8 cellular contexts compared by ENCODE assay signal in the genomic region with DNA sequence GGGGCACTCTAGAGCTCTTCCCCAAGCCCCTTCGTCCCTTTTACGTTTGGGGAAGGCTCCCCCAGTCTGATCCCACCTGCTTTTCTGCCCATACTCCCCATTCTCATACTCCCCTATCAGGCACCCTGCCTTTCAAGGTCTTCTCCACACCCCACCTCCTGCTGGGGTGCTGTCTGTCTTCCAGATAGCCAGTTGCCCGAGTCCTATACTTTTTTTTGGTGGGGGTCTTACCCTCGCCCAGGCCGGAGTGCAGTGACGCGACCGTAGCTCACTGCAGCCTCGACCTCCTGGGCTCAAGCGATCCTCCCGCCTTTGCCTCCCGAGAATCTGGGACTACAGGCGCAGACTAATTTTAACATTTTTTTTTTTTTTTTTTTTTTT. TPM values are rescaled to one million over a fixed set of nuclear protein-coding genes. Genes with fewer than 3 reads are reported as not detected.
DNase-seq lines count a peak whose midpoint lies in the region; ATAC-seq, FAIRE-seq and TF ChIP-seq lines count a peak whose summit lies in the region.

No MANE protein-coding gene starts in this region.

- H3K36me3 ChIP-seq in left ventricle myocardium inferior, result peaks cover 22% of the 10 kb centered on the region
- H3K36me3 ChIP-seq in GM12878 (ENCODE audit: control insufficient read depth in 2 of 2, insufficient read depth in 2 of 2, low read length in 1 of 2), result peaks cover 0 to 8% of the 10 kb centered on the region in 2 experiments; a peak in 3 of 4 replicates
- H3K36me3 ChIP-seq in mesendoderm (ENCODE audit: control insufficient read depth, insufficient read depth, low read length), result no peaks in the 10 kb centered on the region

- WGBS in GM12878 (ENCODE audit: insufficient coverage, insufficient replicate concordance, low lambda C conversion rate, missing lambda C conversion rate), result 65% methylated on average over 12 of the region's 13 CpGs
- WGBS in mesendoderm (ENCODE audit: extremely low coverage, insufficient coverage, low lambda C conversion rate), result no CpG with 5 or more reads among the region's 13 CpGs

- H4K20me1 ChIP-seq in GM12878 (ENCODE audit: control insufficient read depth, insufficient read depth), result no peaks in the 10 kb centered on the region

- no peak overlapping the region for H4K8ac ChIP-seq in mesendoderm (ENCODE audit: low read depth, low read length)

- no peak for DNase-seq in left ventricle myocardium inferior
- no peak for DNase-seq in left cardiac atrium
- DNase-seq in GM12878 (ENCODE audit: low read depth, low spot score), result no peak
- no peak for DNase-seq in mesendoderm
- no peak for DNase-seq in NCI-H774 (lab: John Stamatoyannopoulos, UW)
- no peak for DNase-seq in posterior vena cava (ENCODE audit: low spot score)
- no peak for DNase-seq in NCI-H748 treated with DMSO at 0.1 percent for 48 hours (lab: John Stamatoyannopoulos, UW)

- no peak overlapping the region for H2AK5ac ChIP-seq in mesendoderm (ENCODE audit: low read length)

- H3K9me3 ChIP-seq in left ventricle myocardium inferior (replicated peaks), result no peaks in the 10 kb centered on the region
- H3K9me3 ChIP-seq in GM12878 (replicated peaks; ENCODE audit: control insufficient read depth, insufficient read depth, low read length), result no peaks in the 10 kb centered on the region

- no peak for FAIRE-seq in GM12878 (lab: Jason Lieb, UNC)

- H3K79me1 ChIP-seq in mesendoderm (ENCODE audit: low read length), result peaks cover 3% of the 10 kb centered on the region

- peak overlapping the region; percentile 95 for H2AFZ ChIP-seq in GM12878 (ENCODE audit: control insufficient read depth, low read depth, low read length)

- H3K18ac ChIP-seq in mesendoderm (ENCODE audit: low read length), result peak overlapping the region; percentile 22

- peak overlapping the region; percentile 89 for H3K4me2 ChIP-seq in GM12878 (ENCODE audit: control insufficient read depth, insufficient read depth)
- peak overlapping the region; percentile 39 for H3K4me2 ChIP-seq in mesendoderm (ENCODE audit: low read length)

- POLR2A ChIA-PET in GM12878 (lab: Charles Lee), result interaction anchor here (1.1 kb wide), 2 partner anchors 214 to 217 kb away, joined by 3 to 4 read pairs; partner anchors contain the start of gene BAZ1B

- H3K27me3 ChIP-seq in left ventricle myocardium inferior (ENCODE audit: low read depth) (no peaks in the 10 kb centered on the region), GM12878 (replicated peaks in 1 of 2; ENCODE audit: control insufficient read depth in 2 of 2, insufficient read depth in 2 of 2, low read length in 1 of 2) (no peaks in the 10 kb centered on the region), mesendoderm (ENCODE audit: insufficient read depth, low read length, poor library complexity) (no peaks in the 10 kb centered on the region)

- peak overlapping the region; percentile 90 for H3K4me3 ChIP-seq in left ventricle myocardium inferior
- peak overlapping the region; percentile 80 for H3K4me3 ChIP-seq in GM12878
- peak overlapping the region; percentile 50 for H3K4me3 ChIP-seq in mesendoderm (ENCODE audit: low read length)

- CTCF ChIA-PET in GM12878 (lab: Yijun Ruan, JAX), result interaction anchor here (1.0 to 1.5 kb wide), 2 partner anchors 14 to 57 kb away, joined by 3 to 4 read pairs; no protein-coding TSS in a partner anchor

- TSS peak; percentile 80 for BruUV-seq in GM12878 (replicated peaks; lab: Mats Ljungman, UMichigan)

- peak overlapping the region; percentile 84 for H3K56ac ChIP-seq in mesendoderm (ENCODE audit: low read length)

- RAD21 ChIA-PET in GM12878 (lab: Charles Lee; ENCODE audit: unreplicated experiment), result interaction anchor here (0.6 to 2.0 kb wide), 6 partner anchors 10 to 218 kb away, joined by 3 to 6 read pairs (median 4); partner anchors contain the start of gene TBL2

- in situ Hi-C loops in GM12878 (cut with MboI), result no loop called here

- ATAC-seq in left cardiac atrium (no peak), GM12878 (peak; percentile 3; the same call in 1 of the 3 replicates), GM18519 (IDR thresholded peaks at IDR 0.05; ENCODE audit: low FRiP score, unreplicated experiment) (no peak)

- H2BK5ac ChIP-seq in mesendoderm (ENCODE audit: low read length), result no peak overlapping the region

- H3K23ac ChIP-seq in mesendoderm (ENCODE audit: low read length), result peak overlapping the region; percentile 66

- SMC1A ChIA-PET in GM12878 (lab: Charles Lee; ENCODE audit: uncharacterized antibody, unreplicated experiment), result interaction anchor here (0.6 to 1.0 kb wide), 3 partner anchors 103 to 837 kb away, joined by 3 read pairs; partner anchors contain the start of gene METTL27

- no peak overlapping the region for H2BK15ac ChIP-seq in mesendoderm (replicated peaks; ENCODE audit: low read depth)

- TF ChIP-seq POLR2A in GM12878 (IDR thresholded peaks at IDR 0.05; ENCODE audit: low read depth, low read length), result no peak

- H3K27ac ChIP-seq in left ventricle myocardium inferior (replicated peaks), result peak overlapping the region; percentile 84
- peak overlapping the region; percentile 56; the same call in 1 of the 2 replicates for H3K27ac ChIP-seq in GM12878 (ENCODE audit: control insufficient read depth, insufficient read depth)
- H3K27ac ChIP-seq in mesendoderm (ENCODE audit: low read depth, low read length), result peak overlapping the region; percentile 62

- H3K4ac ChIP-seq in mesendoderm (ENCODE audit: low read depth, low read length), result peak overlapping the region; percentile 0

- H3K4me1 ChIP-seq in left ventricle myocardium inferior (peaks cover 22% of the 10 kb centered on the region), GM12878 (ENCODE audit: control insufficient read depth, insufficient read depth, low read length) (no peaks in the 10 kb centered on the region; the same call in 1 of the 2 replicates), mesendoderm (ENCODE audit: control insufficient read depth, low read depth, low read length) (peaks cover 8% of the 10 kb centered on the region)

- TF ChIP-seq EP300 in GM12878 (IDR thresholded peaks at IDR 0.05; ENCODE audit: borderline replicate concordance in 1 of 2, control insufficient read depth in 1 of 2, low read depth in 2 of 2, low read length in 2 of 2), result no peak

- H3K9ac ChIP-seq in GM12878 (ENCODE audit: control insufficient read depth, insufficient read depth, low read length) (peak overlapping the region; percentile 65), mesendoderm (ENCODE audit: low read length) (peak overlapping the region; percentile 72)

- H4K5ac ChIP-seq in mesendoderm (ENCODE audit: low read length), result no peak overlapping the region

- TF ChIP-seq CTCF in left ventricle myocardium inferior (IDR thresholded peaks at IDR 0.05; ENCODE audit: borderline replicate concordance) (no peak), GM12878 (IDR thresholded peaks at IDR 0.05 in 2 of 3, conservative IDR thresholded peaks at IDR 0.05 in 1 of 3; ENCODE audit: control insufficient read depth in 2 of 3, extremely low read depth in 1 of 3, insufficient read depth in 1 of 3, low read depth in 3 of 3, low read length in 3 of 3) (no peak)

- H2BK120ac ChIP-seq in mesendoderm (ENCODE audit: low read depth, low read length), result no peak overlapping the region

- no peak for TF ChIP-seq RAD21 in GM12878 (IDR thresholded peaks at IDR 0.05; ENCODE audit: insufficient read depth, low read depth, low read length)

- no peaks in the 10 kb centered on the region; the same call in 1 of the 2 replicates for H3K79me2 ChIP-seq in GM12878 (ENCODE audit: control insufficient read depth, insufficient read depth, low read length)
- no peaks in the 10 kb centered on the region for H3K79me2 ChIP-seq in mesendoderm (ENCODE audit: control insufficient read depth, insufficient read depth, low read length)

- intact Hi-C loops in left ventricle myocardium inferior (cut with micrococcal nuclease), result no loop called here
- intact Hi-C loops in left cardiac atrium (cut with DNase I), result no loop called here
- intact Hi-C loops in GM12878 (cut with micrococcal nuclease; ENCODE audit: unreplicated experiment), result loop anchor here (10.0 kb wide), 1 partner anchor 215 kb away; the partner anchor contains the start of gene BAZ1B
- intact Hi-C loops in posterior vena cava (cut with DNase I), result no loop called here

RNA-seq across cellular contexts. Expression of gene ABHD11, which starts 0.8 kb away (rescaled TPM):
- total RNA-seq in left ventricle myocardium inferior, result 25.2 TPM
- 10 to 100 TPM; 22.6 to 27.4 TPM for total RNA-seq in left cardiac atrium
- total RNA-seq in GM12878 (2013; cell fraction: nucleolus; rRNA removed), result 5.0 and 6.2 TPM in 2 replicates
- 16.9 and 22.1 TPM in 2 replicates for total RNA-seq in GM12878 (2014; rRNA removed)
- 6.3 and 8.6 TPM in 2 replicates for total RNA-seq in GM12878 (2014; rRNA removed; fragmentation: Illumina TruSeq; extraction: Trizol)
- total RNA-seq in GM12878 (2021), result 11.6 and 14.6 TPM in 2 replicates
- 2.3 TPM for polyA plus RNA-seq in GM12878 (2011; ENCODE audit: low read depth)
- 2.8 and 6.0 TPM in 2 replicates for polyA plus RNA-seq in GM12878 (2011; rRNA removed)
- 8.6 and 10.1 TPM in 2 replicates for polyA plus RNA-seq in GM12878 (2011; cell fraction: cytosol; rRNA removed)
- polyA plus RNA-seq in GM12878 (2011; cell fraction: nucleus; rRNA removed), result 5.8 and 7.1 TPM in 2 replicates
- polyA plus RNA-seq in GM12878 (2012), result 4.9 and 6.6 TPM in 2 replicates
- 5.6 and 8.3 TPM in 2 replicates for polyA plus RNA-seq in GM12878 (2014; fragmentation: Illumina TruSeq; extraction: Trizol)
- polyA plus RNA-seq in GM12878 (2014; fragmentation: Nextera tagmentation; extraction: Ambion mirVana), result 1 to 10 TPM; 2.8 to 5.6 TPM
- 17.7 and 23.4 TPM in 2 replicates for polyA plus RNA-seq in GM12878 (2014; rRNA removed)
- 10 to 100 TPM; 22.7 to 24.8 TPM for polyA plus RNA-seq in GM12878 (2016; fragmentation: Nextera tagmentation; extraction: Ambion mirVana)
- polyA minus RNA-seq in GM12878 (2011; rRNA and poly(A)+ RNA removed), result 3.6 and 6.4 TPM in 2 replicates
- 3.6 and 3.9 TPM in 2 replicates for polyA minus RNA-seq in GM12878 (2011; cell fraction: cytosol; rRNA and poly(A)+ RNA removed)
- polyA minus RNA-seq in GM12878 (2011; cell fraction: nucleus; rRNA and poly(A)+ RNA removed), result 10.5 and 16.5 TPM in 2 replicates
- polyA plus RNA-seq in mesendoderm (2013, experiment 1 of 2), result 9.8 TPM
- polyA plus RNA-seq in mesendoderm (2013, experiment 2 of 2), result 10.8 TPM
- total RNA-seq in posterior vena cava, result 1 to 10 TPM; 7.0 to 7.1 TPM

RNA-seq across cellular contexts. Expression of gene STX1A, which starts 19.9 kb away (rescaled TPM):
- 2.9 TPM for total RNA-seq in left ventricle myocardium inferior
- total RNA-seq in left cardiac atrium, result 1 to 10 TPM; 2.0 to 2.6 TPM
- 13.9 and 20.9 TPM in 2 replicates for total RNA-seq in GM12878 (2013; cell fraction: nucleolus; rRNA removed)
- 1.9 and 2.6 TPM in 2 replicates for total RNA-seq in GM12878 (2014; rRNA removed)
- 1.6 and 2.6 TPM in 2 replicates for total RNA-seq in GM12878 (2014; rRNA removed; fragmentation: Illumina TruSeq; extraction: Trizol)
- 3.1 and 3.9 TPM in 2 replicates for total RNA-seq in GM12878 (2021)
- 1.9 TPM for polyA plus RNA-seq in GM12878 (2011; ENCODE audit: low read depth)
- polyA plus RNA-seq in GM12878 (2011; rRNA removed), result 1.4 and 2.4 TPM in 2 replicates
- 3.3 and 3.8 TPM in 2 replicates for polyA plus RNA-seq in GM12878 (2011; cell fraction: cytosol; rRNA removed)
- 30.5 and 34.2 TPM in 2 replicates for polyA plus RNA-seq in GM12878 (2011; cell fraction: nucleus; rRNA removed)
- polyA plus RNA-seq in GM12878 (2012), result 3.8 and 4.4 TPM in 2 replicates
- polyA plus RNA-seq in GM12878 (2014; fragmentation: Illumina TruSeq; extraction: Trizol), result 1.9 and 3.1 TPM in 2 replicates
- under 1 TPM; 0.15 to 0.21 TPM for polyA plus RNA-seq in GM12878 (2014; fragmentation: Nextera tagmentation; extraction: Ambion mirVana)
- 5.2 and 5.3 TPM in 2 replicates for polyA plus RNA-seq in GM12878 (2014; rRNA removed)
- polyA plus RNA-seq in GM12878 (2016; fragmentation: Nextera tagmentation; extraction: Ambion mirVana), result 1 to 10 TPM; 1.7 to 1.8 TPM
- 1.9 and 2.7 TPM in 2 replicates for polyA minus RNA-seq in GM12878 (2011; rRNA and poly(A)+ RNA removed)
- polyA minus RNA-seq in GM12878 (2011; cell fraction: cytosol; rRNA and poly(A)+ RNA removed), result 0.62 and 1.7 TPM in 2 replicates
- polyA minus RNA-seq in GM12878 (2011; cell fraction: nucleus; rRNA and poly(A)+ RNA removed), result 5.4 and 6.5 TPM in 2 replicates
- polyA plus RNA-seq in mesendoderm (2013, experiment 1 of 2), result 4.8 TPM
- polyA plus RNA-seq in mesendoderm (2013, experiment 2 of 2), result 5.3 TPM
- 1 to 10 TPM; 3.4 to 4.0 TPM for total RNA-seq in posterior vena cava

RNA-seq across cellular contexts. Expression of gene CLDN3, which starts 30.7 kb away (rescaled TPM):
- not detected for total RNA-seq in left ventricle myocardium inferior
- not detected for total RNA-seq in left cardiac atrium
- not detected in 2 replicates for total RNA-seq in GM12878 (2013; cell fraction: nucleolus; rRNA removed)
- total RNA-seq in GM12878 (2014; rRNA removed), result not detected in 2 replicates
- total RNA-seq in GM12878 (2014; rRNA removed; fragmentation: Illumina TruSeq; extraction: Trizol), result not detected in 2 replicates
- total RNA-seq in GM12878 (2021), result not detected in 2 replicates
- polyA plus RNA-seq in GM12878 (2011; ENCODE audit: low read depth), result not detected
- polyA plus RNA-seq in GM12878 (2011; rRNA removed), result 0.05 TPM in 1 of 2 replicates, not detected in the other
- 0.06 and 0.07 TPM in 2 replicates for polyA plus RNA-seq in GM12878 (2011; cell fraction: cytosol; rRNA removed)
- 0.10 and 0.15 TPM in 2 replicates for polyA plus RNA-seq in GM12878 (2011; cell fraction: nucleus; rRNA removed)
- 0.11 TPM in 1 of 2 replicates, not detected in the other for polyA plus RNA-seq in GM12878 (2012)
- polyA plus RNA-seq in GM12878 (2014; fragmentation: Illumina TruSeq; extraction: Trizol), result not detected in 2 replicates
- polyA plus RNA-seq in GM12878 (2014; fragmentation: Nextera tagmentation; extraction: Ambion mirVana), result not detected
- not detected in 2 replicates for polyA plus RNA-seq in GM12878 (2014; rRNA removed)
- polyA plus RNA-seq in GM12878 (2016; fragmentation: Nextera tagmentation; extraction: Ambion mirVana), result not detected
- polyA minus RNA-seq in GM12878 (2011; rRNA and poly(A)+ RNA removed), result not detected in 2 replicates
- not detected in 2 replicates for polyA minus RNA-seq in GM12878 (2011; cell fraction: cytosol; rRNA and poly(A)+ RNA removed)
- polyA minus RNA-seq in GM12878 (2011; cell fraction: nucleus; rRNA and poly(A)+ RNA removed), result not detected in 2 replicates
- polyA plus RNA-seq in mesendoderm (2013, experiment 1 of 2), result 1.6 TPM
- 1.7 TPM for polyA plus RNA-seq in mesendoderm (2013, experiment 2 of 2)
- not detected for total RNA-seq in posterior vena cava

RNA-seq across cellular contexts. Expression of gene BUD23, which starts 56.0 kb away (rescaled TPM):
- total RNA-seq in left ventricle myocardium inferior (65.0 TPM), left cardiac atrium (10 to 100 TPM; 70.3 to 72.5 TPM), GM12878 (2014; rRNA removed) (75.3 and 82.9 TPM in 2 replicates), GM12878 (2014; rRNA removed; fragmentation: Illumina TruSeq; extraction: Trizol) (69.8 and 71.1 TPM in 2 replicates), GM12878 (2021) (73.7 and 84.9 TPM in 2 replicates), posterior vena cava (10 to 100 TPM; 44.6 to 46.6 TPM)
- 28.4 and 29.4 TPM in 2 replicates for total RNA-seq in GM12878 (2013; cell fraction: nucleolus; rRNA removed)
- polyA plus RNA-seq in GM12878 (2011; ENCODE audit: low read depth), result 44.4 TPM
- polyA plus RNA-seq in GM12878 (2011; rRNA removed) (98.5 and 114 TPM in 2 replicates), GM12878 (2014; fragmentation: Illumina TruSeq; extraction: Trizol) (96.0 and 109 TPM in 2 replicates), GM12878 (2014; fragmentation: Nextera tagmentation; extraction: Ambion mirVana) (10 to 100 TPM; 36.4 to 89.9 TPM), GM12878 (2014; rRNA removed) (117 and 123 TPM in 2 replicates), GM12878 (2016; fragmentation: Nextera tagmentation; extraction: Ambion mirVana) (100 to 1,000 TPM; 137 to 138 TPM)
- polyA plus RNA-seq in GM12878 (2011; cell fraction: cytosol; rRNA removed), result 138 and 180 TPM in 2 replicates
- 67.4 and 98.6 TPM in 2 replicates for polyA plus RNA-seq in GM12878 (2011; cell fraction: nucleus; rRNA removed)
- 55.5 and 68.2 TPM in 2 replicates for polyA plus RNA-seq in GM12878 (2012)
- polyA minus RNA-seq in GM12878 (2011; rRNA and poly(A)+ RNA removed), result 46.3 and 61.5 TPM in 2 replicates
- polyA minus RNA-seq in GM12878 (2011; cell fraction: cytosol; rRNA and poly(A)+ RNA removed), result 14.4 and 26.0 TPM in 2 replicates
- polyA minus RNA-seq in GM12878 (2011; cell fraction: nucleus; rRNA and poly(A)+ RNA removed), result 9.3 and 17.6 TPM in 2 replicates
- 149 TPM for polyA plus RNA-seq in mesendoderm (2013, experiment 1 of 2)
- polyA plus RNA-seq in mesendoderm (2013, experiment 2 of 2), result 149 TPM

RNA-seq across cellular contexts. Expression of gene DNAJC30, which starts 56.1 kb away (rescaled TPM):
- total RNA-seq in left ventricle myocardium inferior (14.0 TPM), left cardiac atrium (10 to 100 TPM; 13.6 to 14.3 TPM), GM12878 (2014; rRNA removed) (9.2 and 11.2 TPM in 2 replicates), GM12878 (2014; rRNA removed; fragmentation: Illumina TruSeq; extraction: Trizol) (4.1 TPM in 2 replicates), GM12878 (2021) (13.4 and 13.5 TPM in 2 replicates), posterior vena cava (1 to 10 TPM; 6.2 to 7.7 TPM)
- 7.9 and 8.3 TPM in 2 replicates for total RNA-seq in GM12878 (2013; cell fraction: nucleolus; rRNA removed)
- 2.6 TPM for polyA plus RNA-seq in GM12878 (2011; ENCODE audit: low read depth)
- polyA plus RNA-seq in GM12878 (2011; rRNA removed) (4.1 and 4.5 TPM in 2 replicates), GM12878 (2014; fragmentation: Illumina TruSeq; extraction: Trizol) (3.2 and 5.5 TPM in 2 replicates), GM12878 (2014; fragmentation: Nextera tagmentation; extraction: Ambion mirVana) (1 to 10 TPM; 2.1 to 3.5 TPM), GM12878 (2014; rRNA removed) (19.0 and 19.2 TPM in 2 replicates), GM12878 (2016; fragmentation: Nextera tagmentation; extraction: Ambion mirVana) (10 to 100 TPM; 10.3 to 12.4 TPM)
- polyA plus RNA-seq in GM12878 (2011; cell fraction: cytosol; rRNA removed), result 7.1 and 9.8 TPM in 2 replicates
- polyA plus RNA-seq in GM12878 (2011; cell fraction: nucleus; rRNA removed), result 6.0 and 7.7 TPM in 2 replicates
- 8.0 and 8.6 TPM in 2 replicates for polyA plus RNA-seq in GM12878 (2012)
- 4.4 and 7.6 TPM in 2 replicates for polyA minus RNA-seq in GM12878 (2011; rRNA and poly(A)+ RNA removed)
- 2.4 and 2.8 TPM in 2 replicates for polyA minus RNA-seq in GM12878 (2011; cell fraction: cytosol; rRNA and poly(A)+ RNA removed)
- 6.2 and 11.5 TPM in 2 replicates for polyA minus RNA-seq in GM12878 (2011; cell fraction: nucleus; rRNA and poly(A)+ RNA removed)
- 7.6 TPM for polyA plus RNA-seq in mesendoderm (2013, experiment 1 of 2)
- polyA plus RNA-seq in mesendoderm (2013, experiment 2 of 2), result 7.6 TPM
